ENCODE assay signal across 14 cellular contexts in genomic region chr1:65694933-65695332, GRCh38.
DNase-seq lines count a peak whose midpoint lies in the region; ATAC-seq, FAIRE-seq and TF ChIP-seq lines count a peak whose summit lies in the region.
"Had no signal": no experiment of that assay in that cellular context is flagged by ENCODE, and none has a peak within 500 bp of the region (broad histone marks: within the 10 kb centered on the region; RNA-seq: fewer than 3 reads in every experiment).

No MANE protein-coding gene starts in this region.

- no peak overlapping the region for H4K8ac ChIP-seq in H1 (ENCODE audit: extremely low read depth, insufficient read depth, low read length)

- peaks cover 6% of the 10 kb centered on the region; the same call in 1 of the 2 replicates for H3K4me1 ChIP-seq in HepG2 (ENCODE audit: insufficient read depth, low read length)
- H3K4me1 ChIP-seq in right lobe of liver = peaks cover 0 to 7% (median 0%) of the 10 kb centered on the region in 4 donors
- no peaks in the 10 kb centered on the region for H3K4me1 ChIP-seq in H1 (replicated peaks in 1 of 4; ENCODE audit: control insufficient read depth in 3 of 4, insufficient read depth in 4 of 4, low read length in 3 of 4)

- no peak overlapping the region for H3K14ac ChIP-seq in H1 (ENCODE audit: insufficient read length)

- no peak overlapping the region for H3K56ac ChIP-seq in H1 (replicated peaks; ENCODE audit: insufficient read length, low read depth, low read length)

- H3K4me3 ChIP-seq in HepG2 (replicated peaks in 1 of 3; ENCODE audit: insufficient read depth in 1 of 3, low read depth in 2 of 3, low read length in 3 of 3) (no peak overlapping the region), right lobe of liver (no peak overlapping the region), H1 (ENCODE audit: extremely low read depth in 1 of 4, insufficient read depth in 2 of 4, low read depth in 3 of 4, low read length in 4 of 4) (no peak overlapping the region)
- H3K4me3 ChIP-seq: BLaER1 treated with 17β-estradiol and CSF1 and Interleukin-3, amounts not matched to agents 10 nM and 100 nM; GM23248 had no signal

- ATAC-seq in HepG2 (no peak), right lobe of liver (no peak)

- H2AFZ ChIP-seq in HepG2 (ENCODE audit: low read length) (no peak overlapping the region), H1 (ENCODE audit: low read length) (no peak overlapping the region)
- H2AFZ ChIP-seq: GM23248 had no signal

- no peaks in the 10 kb centered on the region for H3K36me3 Mint-ChIP-seq in Calu3 (ENCODE audit: insufficient read depth, unreplicated experiment)
- H3K36me3 Mint-ChIP-seq in mesothelial cell of epicardium = no peaks in the 10 kb centered on the region
- H3K36me3 Mint-ChIP-seq: CD4-positive, CD25-positive, alpha-beta regulatory T cell had no signal

- no TSS peak for BruUV-seq in HepG2 (replicated peaks; lab: Mats Ljungman, UMichigan)
- BruUV-seq in Calu3 (replicated peaks; lab: Mats Ljungman, UMichigan) = no TSS peak

- no peaks in the 10 kb centered on the region for H3K36me3 ChIP-seq in HepG2 (replicated peaks in 1 of 2; ENCODE audit: control insufficient read depth in 1 of 2, insufficient read depth in 2 of 2, low read length in 2 of 2)
- no peaks in the 10 kb centered on the region for H3K36me3 ChIP-seq in right lobe of liver
- no peaks in the 10 kb centered on the region for H3K36me3 ChIP-seq in H1 (ENCODE audit: control insufficient read depth in 2 of 4, insufficient read depth in 4 of 4, low read length in 3 of 4)
- H3K36me3 ChIP-seq: BLaER1 treated with 17β-estradiol and CSF1 and Interleukin-3, amounts not matched to agents 10 nM and 100 nM had no signal

- no peak overlapping the region for H3K4me2 ChIP-seq in HepG2 (ENCODE audit: low read depth, low read length)
- H3K4me2 ChIP-seq in H1 (ENCODE audit: insufficient read depth in 1 of 2, low read depth in 2 of 2, low read length in 2 of 2) = no peak overlapping the region
- H3K4me2 ChIP-seq: BLaER1 treated with 17β-estradiol and CSF1 and Interleukin-3, amounts not matched to agents 10 nM and 100 nM had no signal

- H3K79me2 ChIP-seq in HepG2 (ENCODE audit: insufficient read depth, low read length) (no peaks in the 10 kb centered on the region), H1 (ENCODE audit: control insufficient read depth in 1 of 2, insufficient read depth in 2 of 2, low read length in 2 of 2) (no peaks in the 10 kb centered on the region)

- no peak overlapping the region for H3K23ac ChIP-seq in H1 (ENCODE audit: insufficient read length)

- H3K4me1 Mint-ChIP-seq in Calu3 (ENCODE audit: low read depth, unreplicated experiment) (no peaks in the 10 kb centered on the region), mesothelial cell of epicardium (peaks cover 13% of the 10 kb centered on the region)
- H3K4me1 Mint-ChIP-seq: CD4-positive, CD25-positive, alpha-beta regulatory T cell had no signal

- TF ChIP-seq RAD21 in HepG2 (CRISPR knock-in tag; IDR thresholded peaks at IDR 0.05) (no peak), H1 (IDR thresholded peaks at IDR 0.05 in 1 of 2, conservative IDR thresholded peaks at IDR 0.05 in 1 of 2; ENCODE audit: low read depth in 2 of 2, low read length in 2 of 2) (no peak)

- no peak overlapping the region for H4K91ac ChIP-seq in H1 (replicated peaks; ENCODE audit: insufficient read length, low read length)

- H3K27ac Mint-ChIP-seq in Calu3 (ENCODE audit: unreplicated experiment) (no peak overlapping the region), mesothelial cell of epicardium (no peak overlapping the region)
- H3K27ac Mint-ChIP-seq: CD4-positive, CD25-positive, alpha-beta regulatory T cell had no signal

- H2BK5ac ChIP-seq in H1 (ENCODE audit: low read depth, low read length) = no peak overlapping the region

- CTCF ChIA-PET in HepG2 (lab: Yijun Ruan, JAX; ENCODE audit: low intra/inter-chr PET ratio, low total read pairs) (no interaction called here), H1 (lab: Charles Lee; ENCODE audit: partially characterized antibody) (interaction anchor here (0.7 to 3.1 kb wide), 3 partner anchors 8 to 459 kb away, joined by 3 to 13 read pairs (median 4); no protein-coding TSS in a partner anchor), Calu3 (lab: Charles Lee) (no interaction called here)

- H3K9me3 ChIP-seq in HepG2 (ENCODE audit: low read length) = no peaks in the 10 kb centered on the region
- no peaks in the 10 kb centered on the region for H3K9me3 ChIP-seq in right lobe of liver
- no peaks in the 10 kb centered on the region for H3K9me3 ChIP-seq in H1 (ENCODE audit: insufficient read depth in 2 of 2, low read depth in 1 of 2, low read length in 1 of 2)
- H3K9me3 ChIP-seq: BLaER1 treated with 17β-estradiol and CSF1 and Interleukin-3, amounts not matched to agents 10 nM and 100 nM had no signal

- intact Hi-C loops in HepG2 (cut with micrococcal nuclease; ENCODE audit: unreplicated experiment) (no loop called here), right lobe of liver (cut with DNase I) (no loop called here), Calu3 (cut with micrococcal nuclease; ENCODE audit: unreplicated experiment) (no loop called here)

- TF ChIP-seq EP300 in HepG2 (IDR thresholded peaks at IDR 0.05; ENCODE audit: low read depth in 2 of 2, low read length in 2 of 2) = no peak
- no peak for TF ChIP-seq EP300 in HepG2 (CRISPR knock-in tag; IDR thresholded peaks at IDR 0.05; ENCODE audit: borderline replicate concordance)
- TF ChIP-seq EP300 in H1 (IDR thresholded peaks at IDR 0.05; ENCODE audit: borderline replicate concordance in 1 of 2, low read depth in 2 of 2, low read length in 2 of 2) = no peak

- H3K9me3 Mint-ChIP-seq in Calu3 (ENCODE audit: low read depth, unreplicated experiment) (no peaks in the 10 kb centered on the region), mesothelial cell of epicardium (no peaks in the 10 kb centered on the region)
- H3K9me3 Mint-ChIP-seq: CD4-positive, CD25-positive, alpha-beta regulatory T cell had no signal

- no peak overlapping the region for H3K4me3 Mint-ChIP-seq in Calu3 (ENCODE audit: low read depth, unreplicated experiment)
- no peak overlapping the region for H3K4me3 Mint-ChIP-seq in mesothelial cell of epicardium
- H3K4me3 Mint-ChIP-seq: CD4-positive, CD25-positive, alpha-beta regulatory T cell had no signal

- H3K27me3 Mint-ChIP-seq in Calu3 (ENCODE audit: unreplicated experiment) (peaks cover 19% of the 10 kb centered on the region), mesothelial cell of epicardium (ENCODE audit: low read depth) (peaks cover 4% of the 10 kb centered on the region)
- H3K27me3 Mint-ChIP-seq: CD4-positive, CD25-positive, alpha-beta regulatory T cell had no signal

- H3K27me3 ChIP-seq in HepG2 (ENCODE audit: control insufficient read depth in 1 of 2, insufficient read depth in 2 of 2, low read length in 2 of 2) = peaks cover 0 to 4% of the 10 kb centered on the region in 2 experiments; a peak in 2 of 5 replicates
- no peaks in the 10 kb centered on the region for H3K27me3 ChIP-seq in right lobe of liver
- no peaks in the 10 kb centered on the region for H3K27me3 ChIP-seq in H1 (replicated peaks in 1 of 4; ENCODE audit: control insufficient read depth in 3 of 4, extremely low read depth in 1 of 4, insufficient read depth in 3 of 4, low read length in 3 of 4)
- H3K27me3 ChIP-seq: BLaER1 treated with 17β-estradiol and CSF1 and Interleukin-3, amounts not matched to agents 10 nM and 100 nM had no signal

- no peak overlapping the region for H2BK12ac ChIP-seq in H1 (ENCODE audit: low read depth, low read length)

- FAIRE-seq in HepG2 (lab: Jason Lieb, UNC) (no peak), H1 (lab: Jason Lieb, UNC) (no peak)
- FAIRE-seq: HTR-8/SVneo had no signal

- H2BK20ac ChIP-seq in H1 (ENCODE audit: low read length) = no peak overlapping the region

- no peak overlapping the region for H4K5ac ChIP-seq in H1 (ENCODE audit: insufficient read length, low read depth, low read length)

- TF ChIP-seq POLR2A in HepG2 (IDR thresholded peaks at IDR 0.05; ENCODE audit: insufficient read depth in 1 of 2, low read depth in 2 of 2, low read length in 2 of 2) (no peak), right lobe of liver (IDR thresholded peaks at IDR 0.05) (no peak), H1 (IDR thresholded peaks at IDR 0.05; ENCODE audit: control extremely low read depth in 1 of 2, low read depth in 2 of 2, low read length in 2 of 2) (no peak)

- no peak overlapping the region for H3K4ac ChIP-seq in H1 (replicated peaks; ENCODE audit: insufficient read length, low read depth, low read length)

- no peaks in the 10 kb centered on the region for H3K23me2 ChIP-seq in H1 (ENCODE audit: low read depth, low read length)

- WGBS in HepG2 (ENCODE audit: low lambda C conversion rate) = 2% methylated on average over 2 of the region's 2 CpGs
- WGBS in right lobe of liver (ENCODE audit: insufficient coverage, low coverage, low lambda C conversion rate, missing lambda C conversion rate) = 26% methylated on average over 2 of the region's 2 CpGs
- 90% methylated on average over 2 of the region's 2 CpGs; no CpG with 5 or more reads in 1 of the 2 experiments for WGBS in H1 (ENCODE audit: extremely low coverage in 1 of 2, insufficient coverage in 1 of 2, insufficient read length in 1 of 2, insufficient replicate concordance in 2 of 2, low coverage in 1 of 2, low lambda C conversion rate in 2 of 2, missing lambda C conversion rate in 1 of 2), 2 experiments

- H4K20me1 ChIP-seq in HepG2 (ENCODE audit: insufficient read depth, low read length) = no peaks in the 10 kb centered on the region
- no peaks in the 10 kb centered on the region for H4K20me1 ChIP-seq in H1 (replicated peaks in 1 of 2; ENCODE audit: control insufficient read depth in 1 of 2, insufficient read depth in 2 of 2, low read length in 2 of 2)
- H4K20me1 ChIP-seq: BLaER1 treated with 17β-estradiol and CSF1 and Interleukin-3, amounts not matched to agents 10 nM and 100 nM had no signal

- POLR2A ChIA-PET in HepG2 (lab: Yijun Ruan, JAX) (no interaction called here), H1 (lab: Charles Lee; ENCODE audit: partially characterized antibody) (no interaction called here)

- no peak overlapping the region for H2BK120ac ChIP-seq in H1 (replicated peaks; ENCODE audit: low read depth, low read length)

- no peak overlapping the region for H3K9ac ChIP-seq in HepG2 (ENCODE audit: insufficient read depth, low read depth, low read length)
- no peak overlapping the region for H3K9ac ChIP-seq in H1 (replicated peaks in 1 of 4; ENCODE audit: extremely low read depth in 1 of 4, low read depth in 3 of 4, low read length in 3 of 4)
- H3K9ac ChIP-seq: BLaER1 treated with 17β-estradiol and CSF1 and Interleukin-3, amounts not matched to agents 10 nM and 100 nM; GM23248 had no signal

- no peak overlapping the region for H2AK5ac ChIP-seq in H1 (ENCODE audit: low read depth, low read length)

- no peak for DNase-seq in HepG2 (ENCODE audit: low spot score)
- no peak for DNase-seq in right lobe of liver
- peak; percentile 7 for DNase-seq in OCI-M1 (lab: John Stamatoyannopoulos, UW)
- DNase-seq in H1 (ENCODE audit: low read depth in 1 of 2, low spot score in 2 of 2) = no peak
- no peak for DNase-seq in epidermal melanocyte (ENCODE audit: insufficient read length, low spot score)
- DNase-seq in Calu3 = no peak
- DNase-seq in mesothelial cell of epicardium (ENCODE audit: low spot score in 2 of 2, unreplicated experiment in 2 of 2) = no peak
- DNase-seq: ACHN; CD4-positive, CD25-positive, alpha-beta regulatory T cell; DMS 273 treated with DMSO at 0.1 percent for 48 hours; GM23248; H7 had no signal

- H3K79me1 ChIP-seq in H1 (ENCODE audit: low read depth, low read length) = no peaks in the 10 kb centered on the region

- in situ Hi-C loops in HepG2 (cut with HindIII; ENCODE audit: extremely low pct_ligation_motif_present, low pct_unique_long_range_greater_than_20kb) = loop anchor here (25.0 kb wide), 1 partner anchor 258 kb away; no protein-coding TSS in a partner anchor

- H3K18ac ChIP-seq in H1 (ENCODE audit: extremely low read depth, low read length) = no peak overlapping the region

- H3K27ac ChIP-seq in HepG2 (ENCODE audit: extremely low read length, insufficient read depth, low read length) = no peak overlapping the region
- no peak overlapping the region for H3K27ac ChIP-seq in right lobe of liver
- no peak overlapping the region for H3K27ac ChIP-seq in H1 (ENCODE audit: low read depth, low read length)
- H3K27ac ChIP-seq: BLaER1 treated with 17β-estradiol and CSF1 and Interleukin-3, amounts not matched to agents 10 nM and 100 nM; GM23248 had no signal

- no peak overlapping the region for H2BK15ac ChIP-seq in H1 (ENCODE audit: low read length)

- TF ChIP-seq CTCF in HepG2 (CRISPR knock-in tag; IDR thresholded peaks at IDR 0.05) (no peak), right lobe of liver (IDR thresholded peaks at IDR 0.05) (no peak), H1 (IDR thresholded peaks at IDR 0.05; ENCODE audit: control extremely low read depth in 1 of 3, insufficient read depth in 1 of 3, low read depth in 1 of 3, low read length in 3 of 3) (no peak), Calu3 (IDR thresholded peaks at IDR 0.05; ENCODE audit: unreplicated experiment) (no peak), mesothelial cell of epicardium (IDR thresholded peaks at IDR 0.05; ENCODE audit: unreplicated experiment) (no peak)

Comparison
In these comparisons a context has a peak if more than half of its experiments do, and no peak if none do; other contexts are left out.
1. Of the 41 proteins assayed by ChIP-seq in both HepG2 and H1: peak only in HepG2: none; only in H1: ATF3; in both: CEBPB; in neither: 39.